Comparison of ENCODE assay signal across 12 cellular contexts in the genomic region with DNA sequence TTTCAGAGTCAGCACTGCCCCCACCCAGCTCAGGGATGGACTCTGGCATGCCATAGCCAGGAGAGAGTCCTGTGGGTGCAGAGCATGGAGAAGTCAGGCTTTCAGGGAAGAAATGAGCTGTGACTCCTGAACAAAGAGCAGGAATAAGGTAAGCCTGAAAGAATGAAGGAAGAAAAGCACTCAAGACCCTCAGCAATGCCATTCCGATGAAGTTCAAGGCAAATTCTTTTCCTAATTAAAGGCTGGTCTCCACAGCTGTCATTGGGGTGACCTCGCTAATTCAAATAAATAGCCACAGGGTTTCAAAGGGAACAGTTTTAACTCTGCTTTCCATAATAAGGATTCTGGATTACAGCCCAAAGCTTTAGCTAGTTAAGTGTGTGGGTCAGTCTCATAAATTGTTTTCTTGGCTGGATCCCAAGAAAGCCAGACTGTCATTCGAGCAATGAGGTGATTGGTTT. TPM values are rescaled to one million over a fixed set of nuclear protein-coding genes. Genes with fewer than 3 reads are reported as not detected.
A peak's percentile ranks its signal among the peaks of the same experiment; 100 is the strongest.
DNase-seq lines count a peak whose midpoint lies in the region; ATAC-seq and TF ChIP-seq lines count a peak whose summit lies in the region.
"Had no signal": no experiment of that assay in that cellular context is flagged by ENCODE, and none has a peak within 500 bp of the region (broad histone marks: within the 10 kb centered on the region; RNA-seq: fewer than 3 reads in every experiment).

No MANE protein-coding gene starts in this region.

- H3K9me3 ChIP-seq in SJSA1 (replicated peaks), result no peaks in the 10 kb centered on the region
- no peaks in the 10 kb centered on the region for H3K9me3 ChIP-seq in transverse colon

- peak; percentile 42 for DNase-seq in NCI-H748 (lab: John Stamatoyannopoulos, UW; ENCODE audit: unreplicated experiment)
- no peak for DNase-seq in NCI-H748 treated with DMSO at 0.1 percent for 48 hours (lab: John Stamatoyannopoulos, UW)
- peak; percentile 65 to 84 for DNase-seq in SJSA1 (ENCODE audit: low read depth in 1 of 2, low spot score in 2 of 2)
- peak; percentile 61 for DNase-seq in glomerular visceral epithelial cell (ENCODE audit: extremely low spot score)
- no peak for DNase-seq in transverse colon
- no peak for DNase-seq in immature natural killer cell
- no peak for DNase-seq in left colon
- DNase-seq: activated CD8-positive, alpha-beta memory T cell treated with anti-CD3 and anti-CD28 coated beads, Interleukin-2, amount 10 ng/mL, durations not matched to agents 7 days and 5 days; posterior cingulate gyrus; SHP77 treated with DMSO at 0.1 percent for 48 hours had no signal

- TF ChIP-seq CTCF in transverse colon (IDR thresholded peaks at IDR 0.05), result no peak

- H3K27me3 ChIP-seq in SJSA1 (replicated peaks), result no peaks in the 10 kb centered on the region
- no peaks in the 10 kb centered on the region for H3K27me3 ChIP-seq in transverse colon
- H3K27me3 ChIP-seq: cardiac muscle cell had no signal

- peaks cover 0 to 1% (median 0%) of the 10 kb centered on the region in 3 donors for H3K27me3 Mint-ChIP-seq in immature natural killer cell (ENCODE audit: low read depth in 3 of 3)
- H3K27me3 Mint-ChIP-seq: activated CD8-positive, alpha-beta memory T cell treated with anti-CD3 and anti-CD28 coated beads, Interleukin-2, amount 10 ng/mL, durations not matched to agents 7 days and 5 days had no signal

- H3K36me3 ChIP-seq in SJSA1 (no peaks in the 10 kb centered on the region), transverse colon (no peaks in the 10 kb centered on the region)
- H3K36me3 ChIP-seq: cardiac muscle cell had no signal

- H3K4me1 ChIP-seq in SJSA1 (replicated peaks) (peaks cover 81% of the 10 kb centered on the region), transverse colon (peaks cover 32 to 84% (median 70%) of the 10 kb centered on the region in 4 donors)

- no peak overlapping the region for H3K4me3 ChIP-seq in SJSA1
- no peak overlapping the region for H3K4me3 ChIP-seq in transverse colon
- H3K4me3 ChIP-seq: cardiac muscle cell had no signal

- H3K9me3 Mint-ChIP-seq in immature natural killer cell, result no peaks in the 10 kb centered on the region

- in situ Hi-C loops in transverse colon (cut with MboI; ENCODE audit: low pct_ligation_motif_present in 1 of 4, low pct_unique_long_range_greater_than_20kb in 1 of 4, low sequenced_read_pairs in 3 of 4), result no loop called here

- WGBS in transverse colon (ENCODE audit: low coverage in 1 of 2), 2 donors, result 40 to 56% methylated on average over 2 to 3 of the region's 3 CpGs

- TF ChIP-seq EP300 in transverse colon (IDR thresholded peaks at IDR 0.05; ENCODE audit: low read depth), result no peak

- intact Hi-C loops in transverse colon (cut with DNase I; ENCODE audit: low total_unique reads) (no loop called here), left colon (cut with DNase I, micrococcal nuclease) (no loop called here)

- TF ChIP-seq POLR2A in transverse colon (IDR thresholded peaks at IDR 0.05), result no peak

- H3K4me1 Mint-ChIP-seq in immature natural killer cell, result peaks cover 12 to 26% of the 10 kb centered on the region in 2 donors

- no peak overlapping the region for H3K4me3 Mint-ChIP-seq in immature natural killer cell
- H3K4me3 Mint-ChIP-seq: activated CD8-positive, alpha-beta memory T cell treated with anti-CD3 and anti-CD28 coated beads, Interleukin-2, amount 10 ng/mL, durations not matched to agents 7 days and 5 days had no signal

- H3K27ac ChIP-seq in SJSA1, result peak overlapping the region; percentile 34
- peak overlapping the region in 3 of 4 donors; percentile 0 to 19 (median 3) for H3K27ac ChIP-seq in transverse colon
- H3K27ac ChIP-seq: cardiac muscle cell had no signal

- H3K36me3 Mint-ChIP-seq in immature natural killer cell, result no peaks in the 10 kb centered on the region
- H3K36me3 Mint-ChIP-seq: activated CD8-positive, alpha-beta memory T cell treated with anti-CD3 and anti-CD28 coated beads, Interleukin-2, amount 10 ng/mL, durations not matched to agents 7 days and 5 days had no signal

- ATAC-seq in HG03025 (IDR thresholded peaks at IDR 0.05; ENCODE audit: low FRiP score, unreplicated experiment) (no peak), left colon (no peak)
- ATAC-seq: activated CD8-positive, alpha-beta memory T cell treated with anti-CD3 and anti-CD28 coated beads, Interleukin-2, amount 10 ng/mL, durations not matched to agents 7 days and 5 days had no signal

- no peak overlapping the region for H3K27ac Mint-ChIP-seq in immature natural killer cell
- H3K27ac Mint-ChIP-seq: activated CD8-positive, alpha-beta memory T cell treated with anti-CD3 and anti-CD28 coated beads, Interleukin-2, amount 10 ng/mL, durations not matched to agents 7 days and 5 days had no signal

RNA-seq across cellular contexts. Expression of gene TOM1L2, which starts 31.7 kb away (rescaled TPM):
- 32.0 and 36.4 TPM in 2 replicates for total RNA-seq in SJSA1 (2014; rRNA removed; shearing (Covaris generic))
- total RNA-seq in transverse colon, result 100 to 1,000 TPM in 2 of 4 donors, 10 to 100 TPM in 2; 65.9 to 178 (median 97.7) TPM
- 1 to 10 TPM; 1.9 to 6.1 (median 4.2) TPM for polyA plus RNA-seq in immature natural killer cell
- total RNA-seq in left colon, result 10 to 100 TPM; 55.5 to 72.9 TPM

RNA-seq across cellular contexts. Expression of gene DRC3, which starts 32.2 kb away (rescaled TPM):
- total RNA-seq in SJSA1 (2014; rRNA removed; shearing (Covaris generic)), result 1.8 TPM in 1 of 2 replicates, not detected in the other
- total RNA-seq in transverse colon, result 1 to 10 TPM in 1 of 4 donors, under 1 TPM in 2, not detected in 1; 0.64 to 1.8 (median 0.82) TPM
- 1 to 10 TPM in 1 of 3 donors, under 1 TPM in 1, not detected in 1; 0.52 to 2.1 TPM for polyA plus RNA-seq in immature natural killer cell
- total RNA-seq in left colon, result 1 to 10 TPM in 1 of 2 donors, under 1 TPM in 1; 0.61 to 1.3 TPM
- total RNA-seq: activated CD8-positive, alpha-beta memory T cell treated with anti-CD3 and anti-CD28 coated beads, Interleukin-2, amount 10 ng/mL, durations not matched to agents 7 days and 5 days had no signal

Comparison
In these comparisons a context has a peak if more than half of its experiments do, and no peak if none do; other contexts are left out.
1. DNase-seq: peak in NCI-H748 (single experiment), SJSA1 (2 of 2) and glomerular visceral epithelial cell (single experiment); none in NCI-H748 treated with DMSO at 0.1 percent for 48 hours (single experiment), transverse colon (single experiment), immature natural killer cell (0 of 3) and left colon (0 of 2).